1 cellular context compared by ENCODE assay signal in genomic region chr3:161070252-161070930, GRCh38.
A peak's percentile ranks its signal among the peaks of the same experiment; 100 is the strongest.
TF ChIP-seq lines count a peak whose summit lies in the region.

No MANE protein-coding gene starts in this region.

TF ChIP-seq in H1, 55 proteins besides CTCF, POLR2A, EP300 and RAD21:
- TF ChIP-seq KDM5A (IDR thresholded peaks at IDR 0.05; ENCODE audit: low read length) (no peak), GTF2F1 (IDR thresholded peaks at IDR 0.05; ENCODE audit: borderline replicate concordance, low read depth, low read length) (no peak), CEBPB (IDR thresholded peaks at IDR 0.05; ENCODE audit: low read depth, low read length) (0 out of 2 replicates have a peak, but pooled peaks have one; percentile 20), SAP30 (IDR thresholded peaks at IDR 0.05; ENCODE audit: insufficient read depth, insufficient replicate concordance, low read length) (no peak), SIX5 (IDR thresholded peaks at IDR 0.05; ENCODE audit: low read depth, low read length) (no peak)
